Comparison of ENCODE assay signal across 19 cellular contexts in the genomic region with DNA sequence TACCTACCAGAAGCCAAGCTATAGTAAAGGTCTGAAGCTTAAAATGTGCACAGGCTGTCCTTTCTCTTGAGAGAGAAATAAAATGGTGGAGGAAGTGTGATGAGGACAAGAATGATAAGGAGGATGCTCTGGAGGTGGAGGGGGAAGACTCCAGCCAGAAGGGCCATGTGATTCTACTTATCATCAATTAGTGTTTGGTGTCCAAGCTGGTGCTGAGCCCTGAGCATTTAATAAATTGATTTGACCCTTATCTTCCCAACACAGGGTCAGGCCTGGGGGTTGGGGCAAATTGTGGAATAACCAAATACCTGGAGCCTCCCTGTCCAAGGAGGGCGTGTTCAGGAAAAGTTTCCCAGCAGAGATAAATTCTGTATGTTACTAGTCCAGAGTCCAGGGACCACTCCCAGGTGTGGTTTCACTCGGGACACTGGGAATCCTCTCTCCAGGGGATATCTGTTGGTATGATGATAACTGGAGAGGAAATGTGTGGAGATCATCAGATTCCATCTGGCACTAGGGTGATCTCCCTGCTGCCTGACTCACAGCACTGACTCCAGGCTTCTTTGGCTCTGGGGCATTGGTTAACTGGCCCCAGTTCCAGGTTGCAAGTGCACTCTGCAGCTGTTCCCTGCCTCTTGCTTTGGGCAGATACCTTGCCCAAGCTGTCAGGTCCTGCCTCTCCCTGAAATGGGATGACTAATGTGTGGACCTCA. TPM values are rescaled to one million over a fixed set of nuclear protein-coding genes. Genes with fewer than 3 reads are reported as not detected.
DNase-seq lines count a peak whose midpoint lies in the region; ATAC-seq and TF ChIP-seq lines count a peak whose summit lies in the region.
"Had no signal": no experiment of that assay in that cellular context is flagged by ENCODE, and none has a peak within 500 bp of the region (broad histone marks: within the 10 kb centered on the region; RNA-seq: fewer than 3 reads in every experiment).

No MANE protein-coding gene starts in this region.

- WGBS in mammary epithelial cell (ENCODE audit: low coverage, missing lambda C conversion rate) = 61% methylated on average over 2 of the region's 2 CpGs
- no CpG with 5 or more reads among the region's 2 CpGs for WGBS in mesendoderm (ENCODE audit: extremely low coverage, insufficient coverage, low lambda C conversion rate)

- H3K36me3 Mint-ChIP-seq in T-cell = no peaks in the 10 kb centered on the region

- no peak for TF ChIP-seq CTCF in mammary epithelial cell (conservative IDR thresholded peaks at IDR 0.05 in 1 of 2, IDR thresholded peaks at IDR 0.05 in 1 of 2; ENCODE audit: extremely low read depth in 1 of 2, insufficient read depth in 1 of 2, low read depth in 1 of 2, low read length in 2 of 2)

- H3K27me3 Mint-ChIP-seq in T-cell = peaks cover 0 to 8% of the 10 kb centered on the region in 2 donors
- H3K27me3 Mint-ChIP-seq: activated CD8-positive, alpha-beta T cell treated with anti-CD3 and anti-CD28 coated beads for 36 hours had no signal

- H3K36me3 ChIP-seq in mammary epithelial cell (ENCODE audit: insufficient read depth, low read length) (no peaks in the 10 kb centered on the region), mesendoderm (ENCODE audit: control insufficient read depth, insufficient read depth, low read length) (no peaks in the 10 kb centered on the region)
- H3K36me3 ChIP-seq: BLaER1, tibial artery had no signal

- no peak overlapping the region for H3K4ac ChIP-seq in mesendoderm (ENCODE audit: low read depth, low read length)

- ATAC-seq in GM21381 (IDR thresholded peaks at IDR 0.05; ENCODE audit: unreplicated experiment) (no peak), T-cell (replicated peaks in 1 of 4) (no peak), HG02840 (IDR thresholded peaks at IDR 0.05; ENCODE audit: low FRiP score, unreplicated experiment) (no peak)
- ATAC-seq: activated CD8-positive, alpha-beta T cell treated with anti-CD3 and anti-CD28 coated beads for 36 hours had no signal

- no peaks in the 10 kb centered on the region for H3K9me3 Mint-ChIP-seq in T-cell
- H3K9me3 Mint-ChIP-seq: activated CD8-positive, alpha-beta T cell treated with anti-CD3 and anti-CD28 coated beads for 36 hours; activated T-helper 2 cell treated with anti-CD3 and anti-CD28 coated beads, Interferon-gamma antibody, Interleukin-2, Interleukin-4, amounts not matched to agents 10 μg/mL and 5 μg/mL and 100 μg/mL, durations not matched to agents 14 hours and 24 hours and 36 hours; immature natural killer cell had no signal

- H3K79me2 ChIP-seq in mammary epithelial cell (ENCODE audit: insufficient read depth, low read length) = peaks cover 9% of the 10 kb centered on the region
- H3K79me2 ChIP-seq in mesendoderm (ENCODE audit: control insufficient read depth, insufficient read depth, low read length) = peaks cover 8% of the 10 kb centered on the region

- peaks cover 0 to 10% (median 4%) of the 10 kb centered on the region in 3 donors for H3K4me1 Mint-ChIP-seq in T-cell

- no peak overlapping the region for H2BK5ac ChIP-seq in mesendoderm (ENCODE audit: low read length)

- in situ Hi-C loops in mammary epithelial cell (cut with MboI; ENCODE audit: low sequenced_read_pairs in 2 of 2) = no loop called here

- H3K27me3 ChIP-seq in mammary epithelial cell (ENCODE audit: insufficient read depth, low read length) (no peaks in the 10 kb centered on the region), mesendoderm (ENCODE audit: insufficient read depth, low read length, poor library complexity) (no peaks in the 10 kb centered on the region)
- H3K27me3 ChIP-seq: BLaER1 had no signal

- H3K23ac ChIP-seq in mesendoderm (ENCODE audit: low read length) = no peak overlapping the region

- H2AFZ ChIP-seq in mammary epithelial cell (ENCODE audit: low read depth, low read length) = no peak overlapping the region

- H3K4me2 ChIP-seq in mammary epithelial cell (ENCODE audit: insufficient read depth, low read depth, low read length) = no peak overlapping the region
- H3K4me2 ChIP-seq in mesendoderm (ENCODE audit: low read length) = no peak overlapping the region
- H3K4me2 ChIP-seq: BLaER1 had no signal

- H3K27ac ChIP-seq in mammary epithelial cell (ENCODE audit: insufficient read depth, low read depth, low read length) = no peak overlapping the region
- no peak overlapping the region for H3K27ac ChIP-seq in mesendoderm (ENCODE audit: low read depth, low read length)
- H3K27ac ChIP-seq: BLaER1, tibial artery had no signal

- intact Hi-C loops in mammary epithelial cell (cut with micrococcal nuclease) = no loop called here
- intact Hi-C loops in cardiac septum (cut with DNase I) = no loop called here

- H3K9me3 ChIP-seq in mammary epithelial cell (replicated peaks; ENCODE audit: insufficient read depth, low read length) = no peaks in the 10 kb centered on the region
- H3K9me3 ChIP-seq: BLaER1, tibial artery had no signal

- BruUV-seq in mammary epithelial cell (replicated peaks; lab: Mats Ljungman, UMichigan) = no TSS peak

- H4K20me1 ChIP-seq in mammary epithelial cell (ENCODE audit: insufficient read depth, low read length) = no peaks in the 10 kb centered on the region

- dilution Hi-C loops in mammary epithelial cell (cut with HindIII; ENCODE audit: low sequenced_read_pairs) = loop anchor here (5.0 to 10.0 kb wide), 2 partner anchors 206 to 432 kb away; partner anchors contain the start of gene SRSF6

- H2AK5ac ChIP-seq in mesendoderm (ENCODE audit: low read length) = no peak overlapping the region

- H3K9ac ChIP-seq in mammary epithelial cell (ENCODE audit: insufficient read depth, low read length) = no peak overlapping the region
- H3K9ac ChIP-seq in mesendoderm (ENCODE audit: low read length) = no peak overlapping the region
- H3K9ac ChIP-seq: BLaER1 had no signal

- POLR2A ChIA-PET in T-cell (lab: Charles Lee) = no interaction called here

- H3K79me1 ChIP-seq in mesendoderm (ENCODE audit: low read length) = peaks cover 2% of the 10 kb centered on the region

- H3K4me3 ChIP-seq in mammary epithelial cell (replicated peaks in 1 of 3; ENCODE audit: insufficient read depth in 1 of 3, low read depth in 2 of 3, low read length in 3 of 3) (no peak overlapping the region), mesendoderm (ENCODE audit: low read length) (no peak overlapping the region)
- H3K4me3 ChIP-seq: BLaER1, tibial artery had no signal

- CTCF ChIA-PET in mammary epithelial cell (lab: Charles Lee; ENCODE audit: low non-redundant PET) = no interaction called here
- CTCF ChIA-PET in T-cell (lab: Charles Lee) = interaction anchor here in 1 of 2 donors (0.5 kb wide), 1 partner anchor 177 kb away, joined by 3 read pairs; no protein-coding TSS in a partner anchor

- H3K4me3 Mint-ChIP-seq in T-cell = no peak overlapping the region
- H3K4me3 Mint-ChIP-seq: activated CD8-positive, alpha-beta T cell treated with anti-CD3 and anti-CD28 coated beads for 36 hours; immature natural killer cell had no signal

- H4K8ac ChIP-seq in mesendoderm (ENCODE audit: low read depth, low read length) = no peak overlapping the region

- H3K4me1 ChIP-seq in mammary epithelial cell (ENCODE audit: insufficient read depth, low read length) (peaks cover 19% of the 10 kb centered on the region), mesendoderm (ENCODE audit: control insufficient read depth, low read depth, low read length) (no peaks in the 10 kb centered on the region)

- H3K18ac ChIP-seq in mesendoderm (ENCODE audit: low read length) = no peak overlapping the region

- H3K56ac ChIP-seq in mesendoderm (ENCODE audit: low read length) = peak overlapping the region; percentile 3

- H2BK120ac ChIP-seq in mesendoderm (ENCODE audit: low read depth, low read length) = no peak overlapping the region

- H3K27ac Mint-ChIP-seq in T-cell = no peak overlapping the region
- H3K27ac Mint-ChIP-seq: activated CD8-positive, alpha-beta T cell treated with anti-CD3 and anti-CD28 coated beads for 36 hours; activated T-helper 2 cell treated with anti-CD3 and anti-CD28 coated beads, Interferon-gamma antibody, Interleukin-2, Interleukin-4, amounts not matched to agents 10 μg/mL and 5 μg/mL and 100 μg/mL, durations not matched to agents 14 hours and 24 hours and 36 hours; immature natural killer cell had no signal

- DNase-seq in DMS 273 treated with DMSO at 0.1 percent for 48 hours (lab: John Stamatoyannopoulos, UW) (peak; percentile 14), LoVo (ENCODE audit: low spot score) (peak; percentile 27), mammary epithelial cell (peak; percentile 85), mesendoderm (no peak), cardiac septum (ENCODE audit: low spot score) (no peak), T-cell (no peak)
- DNase-seq: activated CD8-positive, alpha-beta T cell treated with anti-CD3 and anti-CD28 coated beads for 36 hours; DND-41; immature natural killer cell; midbrain; NCI-H1436; NCI-H510A treated with DMSO at 0.1 percent for 48 hours; stimulated activated CD8-positive, alpha-beta memory T cell treated with anti-CD3 and anti-CD28 coated beads, Interleukin-4, amount 100 ng/mL, for 48 hours; T-helper 9 cell; tibial artery had no signal

- no peak overlapping the region for H4K5ac ChIP-seq in mesendoderm (ENCODE audit: low read length)

- no peak overlapping the region for H2BK15ac ChIP-seq in mesendoderm (replicated peaks; ENCODE audit: low read depth)

RNA-seq across cellular contexts. Expression of gene MYBL2, which starts 3.8 kb away (rescaled TPM):
- total RNA-seq in mammary epithelial cell (10 to 100 TPM in 1 of 2 donors, 1 to 10 TPM in 1; 1.8 to 33.5 TPM), cardiac septum (0.13 TPM), T-cell (1 to 10 TPM; 1.2 to 3.0 (median 1.4) TPM)
- 12.7 TPM for polyA plus RNA-seq in mammary epithelial cell
- polyA minus RNA-seq in mammary epithelial cell = 50.8 TPM
- 211 TPM for polyA plus RNA-seq in mesendoderm (2013, experiment 1 of 2)
- polyA plus RNA-seq in mesendoderm (2013, experiment 2 of 2) = 213 TPM

Comparison
In these comparisons a context has a peak if more than half of its experiments do, and no peak if none do; other contexts are left out.
1. DNase-seq: peak in DMS 273 treated with DMSO at 0.1 percent for 48 hours (single experiment), LoVo (single experiment) and mammary epithelial cell (single experiment); none in mesendoderm (single experiment), cardiac septum (single experiment) and T-cell (0 of 34).